Comparison of ENCODE assay signal across 8 cellular contexts in the genomic region with DNA sequence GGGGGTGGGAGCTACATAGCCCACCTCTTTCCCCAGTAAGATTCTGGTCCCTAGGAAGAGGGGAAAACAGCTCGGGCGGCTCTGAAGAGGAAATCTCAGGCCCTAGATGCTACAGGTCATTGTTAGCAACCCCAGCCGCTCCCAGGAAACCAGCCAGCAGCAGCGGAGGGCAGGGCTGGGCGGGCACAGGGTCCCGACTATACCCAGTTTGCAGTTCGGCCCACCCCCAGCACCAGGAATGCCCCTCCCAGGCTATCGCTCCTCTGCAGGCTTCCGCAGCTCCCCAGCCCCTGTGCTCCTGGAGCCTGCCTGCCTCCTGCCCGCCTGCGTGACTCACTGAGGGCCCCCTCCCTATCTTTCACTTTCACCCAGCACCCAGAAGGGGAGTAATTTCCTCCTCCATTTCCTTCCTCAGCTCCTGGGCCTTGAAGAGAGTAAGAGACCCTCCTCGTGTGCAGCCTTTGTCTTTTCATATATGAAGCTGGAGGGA. TPM values are rescaled to one million over a fixed set of nuclear protein-coding genes. Genes with fewer than 3 reads are reported as not detected.
DNase-seq lines count a peak whose midpoint lies in the region; ATAC-seq, FAIRE-seq and TF ChIP-seq lines count a peak whose summit lies in the region.

No MANE protein-coding gene starts in this region.

- no peaks in the 10 kb centered on the region for H3K9me3 Mint-ChIP-seq in CD4-positive, alpha-beta T cell

- no peak for TF ChIP-seq POLR2A in K562 (conservative IDR thresholded peaks at IDR 0.05)

- H3K27me3 Mint-ChIP-seq in CD4-positive, alpha-beta T cell = no peaks in the 10 kb centered on the region

- no peaks in the 10 kb centered on the region; the same call in 1 of the 2 replicates for H4K20me1 ChIP-seq in K562 (replicated peaks; ENCODE audit: control insufficient read depth, insufficient read depth, low read length)

- BruUV-seq in K562 (replicated peaks; lab: Mats Ljungman, UMichigan) = no TSS peak

- H3K36me3 Mint-ChIP-seq in CD4-positive, alpha-beta T cell (ENCODE audit: low read depth) = peaks cover 24% of the 10 kb centered on the region

- H3K27ac Mint-ChIP-seq in CD4-positive, alpha-beta T cell = peak overlapping the region; percentile 99

- POLR2A ChIA-PET in CD4-positive, alpha-beta T cell (lab: Charles Lee) = interaction anchor here (0.6 to 9.8 kb wide), 15 partner anchors 12 to 145 kb away, joined by 3 to 282 read pairs (median 5); partner anchors contain the start of genes PNMA1, PTGR2 and ZNF410
- POLR2A ChIA-PET in K562 (lab: Yijun Ruan, JAX) = interaction anchor here (0.6 to 6.8 kb wide), 11 partner anchors 9 to 111 kb away, joined by 3 to 80 read pairs (median 4); a partner anchor contains a TSS

- H3K4me3 ChIP-seq in K562 (peak overlapping the region; percentile 17; the same call in 1 of the 2 replicates), iPS-18c (ENCODE audit: insufficient read depth, low read depth, low read length) (0 out of 2 replicates have a peak overlapping the region, but pooled peaks have one; percentile 2), skin epidermis (peak overlapping the region in 3 of 7 experiments; percentile 5 to 19 (median 15))

- H3K4me2 ChIP-seq in K562 (ENCODE audit: insufficient read depth, low read length) = peak overlapping the region; percentile 66

- peak overlapping the region; percentile 76 for H3K27ac ChIP-seq in CD4-positive, alpha-beta T cell (ENCODE audit: low read depth, low read length)
- H3K27ac ChIP-seq in K562 (ENCODE audit: extremely low read depth, low read depth, low read length) (peak overlapping the region; percentile 86), skin epidermis (peak overlapping the region; percentile 26 to 97 (median 85))

- peak; percentile 85 for TF ChIP-seq EP300 in K562 (IDR thresholded peaks at IDR 0.05; ENCODE audit: low read length)

- H3K4me1 Mint-ChIP-seq in CD4-positive, alpha-beta T cell (ENCODE audit: low read depth) = peaks cover 65% of the 10 kb centered on the region

- in situ Hi-C loops in K562 (cut with MboI) = no loop called here

- peaks cover 53% of the 10 kb centered on the region; the same call in 2 of the 3 replicates for H3K36me3 ChIP-seq in K562 (ENCODE audit: control insufficient read depth, insufficient read depth, low read length)

- DNase-seq in CD4-positive, alpha-beta T cell = peak in 9 of 10 experiments; percentile 45 to 74 (median 64)
- DNase-seq in T-helper 2 cell (peak in 4 of 5 experiments; percentile 61 to 79 (median 64)), K562 (ENCODE audit: extremely low read depth in 1 of 4, low spot score in 3 of 4) (peak; percentile 90 to 93 (median 92)), inferior parietal cortex (ENCODE audit: extremely low spot score) (no peak)

- no peak for TF ChIP-seq RAD21 in K562 (CRISPR knock-in tag; conservative IDR thresholded peaks at IDR 0.05 in 1 of 2, IDR thresholded peaks at IDR 0.05 in 1 of 2)

- H3K9ac ChIP-seq in K562 (ENCODE audit: insufficient read depth in 1 of 2, low read depth in 2 of 2, low read length in 2 of 2) = peak overlapping the region; percentile 60 to 86

- ATAC-seq in CD4-positive, alpha-beta T cell (ENCODE audit: poor library complexity) = peak; percentile 79
- ATAC-seq in HG03354 (IDR thresholded peaks at IDR 0.05; ENCODE audit: poor library complexity, severe bottlenecking, unreplicated experiment) (peak; percentile 47), K562 (peak; percentile 82), GM21528 (IDR thresholded peaks at IDR 0.05; ENCODE audit: low FRiP score, unreplicated experiment) (no peak)

- peak; percentile 98 for FAIRE-seq in K562 (lab: Jason Lieb, UNC)

- CTCF ChIA-PET in CD4-positive, alpha-beta T cell (lab: Charles Lee) = interaction anchor here (1.0 to 6.3 kb wide), 11 partner anchors 10 to 127 kb away, joined by 3 to 65 read pairs (median 5); a partner anchor contains a TSS
- CTCF ChIA-PET in K562 (lab: Yijun Ruan, JAX; ENCODE audit: low intra/inter-chr PET ratio) = no interaction called here

- H3K4me3 Mint-ChIP-seq in CD4-positive, alpha-beta T cell = peak overlapping the region; percentile 87

- no peaks in the 10 kb centered on the region for H3K27me3 ChIP-seq in CD4-positive, alpha-beta T cell (ENCODE audit: control insufficient read depth, insufficient read depth, low read length)
- no peaks in the 10 kb centered on the region for H3K27me3 ChIP-seq in K562 (ENCODE audit: control insufficient read depth in 2 of 2, insufficient read depth in 2 of 2, low read length in 2 of 2)

- H3K9me1 ChIP-seq in K562 (ENCODE audit: control insufficient read depth, insufficient read depth, low read length) = no peaks in the 10 kb centered on the region

- intact Hi-C loops in CD4-positive, alpha-beta T cell (cut with DNase I, micrococcal nuclease) = loop anchor here (2.0 to 5.0 kb wide), 2 partner anchors 25 to 46 kb away; no protein-coding TSS in a partner anchor
- intact Hi-C loops in K562 (cut with micrococcal nuclease) = loop anchor here (2.0 to 5.0 kb wide), 3 partner anchors 13 to 146 kb away; partner anchors contain the start of gene ZNF410

- peaks cover 56 to 78% of the 10 kb centered on the region in 2 experiments for H3K4me1 ChIP-seq in K562 (replicated peaks in 1 of 2; ENCODE audit: control insufficient read depth in 2 of 2, insufficient read depth in 2 of 2, low read length in 2 of 2)

- no peaks in the 10 kb centered on the region for H3K9me3 ChIP-seq in CD4-positive, alpha-beta T cell (ENCODE audit: control insufficient read depth, low read length)
- H3K9me3 ChIP-seq in K562 (replicated peaks; ENCODE audit: control insufficient read depth, insufficient read depth, low read depth, low read length) (no peaks in the 10 kb centered on the region), iPS-18c (ENCODE audit: control insufficient read depth, insufficient read depth, low read length) (no peaks in the 10 kb centered on the region)

- no peak for TF ChIP-seq CTCF in CD4-positive, alpha-beta T cell (IDR thresholded peaks at IDR 0.05)
- peak; percentile 13 to 15 (median 15); a peak in 2 of 6 replicates for TF ChIP-seq CTCF in K562 (IDR thresholded peaks at IDR 0.05 in 2 of 3, conservative IDR thresholded peaks at IDR 0.05 in 1 of 3; ENCODE audit: insufficient read depth in 2 of 3, low read depth in 1 of 3, low read length in 3 of 3)

- peak overlapping the region; percentile 54 for H2AFZ ChIP-seq in K562 (ENCODE audit: low read depth, low read length)

- peaks cover 90% of the 10 kb centered on the region for H3K79me2 ChIP-seq in K562 (ENCODE audit: control insufficient read depth, insufficient read depth, low read length)

- 0% methylated on average over 9 of the region's 12 CpGs for WGBS in K562 (ENCODE audit: insufficient coverage, low coverage, missing lambda C conversion rate)

TF ChIP-seq in K562, 482 proteins besides CTCF, POLR2A, EP300 and RAD21 (continues in another document):
- TF ChIP-seq ZNF79 (CRISPR knock-in tag; IDR thresholded peaks at IDR 0.05; ENCODE audit: low read depth) (no peak), TFAP4 (CRISPR knock-in tag; IDR thresholded peaks at IDR 0.05; ENCODE audit: borderline replicate concordance) (peak; percentile 50; the same call in 1 of the 2 replicates), ETV1 (tag; conservative IDR thresholded peaks at IDR 0.05; ENCODE audit: low read depth) (peak; percentile 64), HDAC2 (IDR thresholded peaks at IDR 0.05) (no peak), ZFP36 (IDR thresholded peaks at IDR 0.05; ENCODE audit: low read depth, low read length, partially characterized antibody) (no peak), HNRNPL (IDR thresholded peaks at IDR 0.05; ENCODE audit: low read depth, low read length) (peak; percentile 76; the same call in 1 of the 2 replicates), NEUROD1 (IDR thresholded peaks at IDR 0.05; ENCODE audit: borderline replicate concordance, low read depth, low read length, partially characterized antibody) (peak; percentile 64)
- TF ChIP-seq, protein P1, sequence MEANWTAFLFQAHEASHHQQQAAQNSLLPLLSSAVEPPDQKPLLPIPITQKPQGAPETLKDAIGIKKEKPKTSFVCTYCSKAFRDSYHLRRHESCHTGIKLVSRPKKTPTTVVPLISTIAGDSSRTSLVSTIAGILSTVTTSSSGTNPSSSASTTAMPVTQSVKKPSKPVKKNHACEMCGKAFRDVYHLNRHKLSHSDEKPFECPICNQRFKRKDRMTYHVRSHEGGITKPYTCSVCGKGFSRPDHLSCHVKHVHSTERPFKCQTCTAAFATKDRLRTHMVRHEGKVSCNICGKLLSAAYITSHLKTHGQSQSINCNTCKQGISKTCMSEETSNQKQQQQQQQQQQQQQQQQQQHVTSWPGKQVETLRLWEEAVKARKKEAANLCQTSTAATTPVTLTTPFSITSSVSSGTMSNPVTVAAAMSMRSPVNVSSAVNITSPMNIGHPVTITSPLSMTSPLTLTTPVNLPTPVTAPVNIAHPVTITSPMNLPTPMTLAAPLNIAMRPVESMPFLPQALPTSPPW (CRISPR knock-in tag; IDR thresholded peaks at IDR 0.05) = peak; percentile 84

RNA-seq across cellular contexts. Expression of gene PNMA1, which starts 27.2 kb away (rescaled TPM):
- total RNA-seq in CD4-positive, alpha-beta T cell = 10 to 100 TPM; 52.6 to 55.9 TPM
- total RNA-seq in K562 (2011; cell fraction: chromatin; rRNA removed; ENCODE audit: low replicate concordance) = 5.1 and 6.7 TPM in 2 replicates
- total RNA-seq in K562 (2011; cell fraction: nucleolus; rRNA removed) = 6.8 and 8.0 TPM in 2 replicates
- 8.8 and 9.7 TPM in 2 replicates for total RNA-seq in K562 (2011; cell fraction: nucleoplasm; rRNA removed)
- total RNA-seq in K562 (2014; rRNA removed) (4.6 and 4.7 TPM in 2 replicates), K562 (2014; rRNA removed; fragmentation: Illumina TruSeq; extraction: Trizol) (7.9 and 8.7 TPM in 2 replicates), K562 (2015; rRNA removed; fragmentation: Illumina TruSeq; extraction: Trizol) (6.6 and 7.1 TPM in 2 replicates), K562 (2021) (24.8 and 26.4 TPM in 2 replicates)
- polyA plus RNA-seq in K562 (2011; rRNA removed) (7.5 and 11.3 TPM in 2 replicates), K562 (2014; fragmentation: Illumina TruSeq; extraction: Trizol) (15.5 and 15.7 TPM in 2 replicates), K562 (2014; fragmentation: Nextera tagmentation; extraction: Ambion mirVana) (1 to 10 TPM; 1.7 to 2.4 TPM), K562 (2014; rRNA removed) (12.7 and 15.1 TPM in 2 replicates)
- 6.3 and 7.9 TPM in 2 replicates for polyA plus RNA-seq in K562 (2011; cell fraction: cytosol; rRNA removed)
- polyA plus RNA-seq in K562 (2011; cell fraction: nucleus; rRNA removed) = 6.2 and 6.9 TPM in 2 replicates
- polyA plus RNA-seq in K562 (2012) = 18.6 and 26.5 TPM in 2 replicates
- 6.4 and 9.0 TPM in 2 replicates for polyA minus RNA-seq in K562 (2011; rRNA and poly(A)+ RNA removed)
- polyA minus RNA-seq in K562 (2011; cell fraction: cytosol; rRNA and poly(A)+ RNA removed) = 4.3 and 7.6 TPM in 2 replicates
- 3.3 and 3.4 TPM in 2 replicates for polyA minus RNA-seq in K562 (2011; cell fraction: nucleus; rRNA and poly(A)+ RNA removed)
